In the genomic region with DNA sequence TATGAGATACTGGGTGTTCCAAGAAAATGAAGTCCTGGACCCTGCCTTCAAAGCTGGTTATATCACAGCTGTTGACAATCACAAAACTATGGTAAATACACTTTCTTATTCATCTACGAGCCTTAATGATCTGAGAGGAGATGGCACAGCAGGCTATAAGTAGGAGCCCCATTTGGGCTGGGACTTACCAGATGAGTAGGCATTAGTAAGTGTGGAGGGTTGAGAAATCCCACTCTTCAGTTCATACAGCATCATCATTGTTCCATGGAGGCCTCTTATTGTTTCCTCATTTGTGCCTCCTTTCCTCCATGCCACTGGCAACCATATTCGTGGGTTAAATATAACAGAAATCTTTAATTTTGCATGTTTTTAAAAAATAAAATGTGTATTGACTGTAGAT, we compare ENCODE assay signal across 18 cellular contexts.
"Had no signal": no experiment of that assay in that cellular context is flagged by ENCODE, and none has a peak within 500 bp of the region (broad histone marks: within the 10 kb centered on the region; RNA-seq: fewer than 3 reads in every experiment).

No MANE protein-coding gene starts in this region.

- H3K36me3 Mint-ChIP-seq: naive B cell; stimulated activated naive B cell treated with anti-CD40 and anti-IgM and Interleukin-4, amounts not matched to agents 10 μg/mL and 1 μg/mL and 100 μg/mL, for 72 hours had no signal

- H3K27ac Mint-ChIP-seq: naive B cell; stimulated activated naive B cell treated with anti-CD40 and anti-IgM and Interleukin-4, amounts not matched to agents 10 μg/mL and 1 μg/mL and 100 μg/mL, for 72 hours had no signal

- DNase-seq: activated CD8-positive, alpha-beta memory T cell treated with anti-CD3 and anti-CD28 coated beads for 24 hours; activated CD8-positive, alpha-beta memory T cell treated with anti-CD3 and anti-CD28 coated beads, Interleukin-2, amount 50 U/mL, for 48 hours; activated gamma-delta T cell; activated T-cell treated with anti-CD3 and anti-CD28 coated beads, Interleukin-2, amount 50 U/mL, for 72 hours; amniotic stem cell; dermis blood vessel endothelial cell; effector memory CD4-positive, alpha-beta T cell; mesenchymal stem cell; mucosa of descending colon; naive B cell; psoas muscle; right lobe of liver; stimulated activated CD4-positive, alpha-beta T cell treated with anti-CD3 and anti-CD28 coated beads, Interleukin-4, amount 100 ng/mL, for 4 hours; stimulated activated naive B cell treated with anti-CD40 and anti-IgM and Interleukin-4, amounts not matched to agents 10 μg/mL and 1 μg/mL and 100 μg/mL, for 72 hours had no signal

- H3K9me3 ChIP-seq: mucosa of descending colon, psoas muscle, right lobe of liver, SJSA1 had no signal

- H3K27me3 ChIP-seq: right lobe of liver, SJSA1 had no signal

- H3K9me3 Mint-ChIP-seq: naive B cell had no signal

- H3K27me3 Mint-ChIP-seq: activated naive CD4-positive, alpha-beta T cell treated with anti-CD3 and anti-CD28 coated beads, Interleukin-2, amount 50 U/mL, for 24 hours had no signal

- H3K27ac ChIP-seq: epithelial cell of prostate, psoas muscle, right lobe of liver, SJSA1 had no signal

- ATAC-seq: mucosa of descending colon, psoas muscle had no signal

- H3K36me3 ChIP-seq: right lobe of liver, SJSA1 had no signal

- H3K4me3 ChIP-seq: mucosa of descending colon, psoas muscle, right lobe of liver, SJSA1 had no signal

- H3K4me3 Mint-ChIP-seq: activated naive CD4-positive, alpha-beta T cell treated with anti-CD3 and anti-CD28 coated beads, Interleukin-2, amount 50 U/mL, for 24 hours; activated T-cell treated with anti-CD3 and anti-CD28 coated beads, Interleukin-2, amount 50 U/mL, for 72 hours; neural crest cell; stimulated activated naive B cell treated with anti-CD40 and anti-IgM and Interleukin-4, amounts not matched to agents 10 μg/mL and 1 μg/mL and 100 μg/mL, for 72 hours had no signal

- H3K4me1 ChIP-seq: SJSA1 had no signal
